ENCODE assay signal across 20 cellular contexts in genomic region chr17:10435096-10435495, GRCh38. TPM values are rescaled to one million over a fixed set of nuclear protein-coding genes. Genes with fewer than 3 reads are reported as not detected.
"Had no signal": no experiment of that assay in that cellular context is flagged by ENCODE, and none has a peak within 500 bp of the region (broad histone marks: within the 10 kb centered on the region; RNA-seq: fewer than 3 reads in every experiment).

No MANE protein-coding gene starts in this region.

- H3K4me1 Mint-ChIP-seq: activated CD8-positive, alpha-beta memory T cell treated with anti-CD3 and anti-CD28 coated beads, Interleukin-2, amount 10 ng/mL, durations not matched to agents 7 days and 5 days; activated naive CD4-positive, alpha-beta T cell treated with anti-CD3 and anti-CD28 coated beads, Interleukin-2, amount 50 U/mL, for 24 hours; memory B cell; nephron; stimulated activated naive B cell treated with anti-CD40 and anti-IgM and Interleukin-4, amounts not matched to agents 10 μg/mL and 1 μg/mL and 100 μg/mL, for 72 hours had no signal

- H3K9me3 ChIP-seq: adrenal gland, tibial artery had no signal

- ATAC-seq: activated CD8-positive, alpha-beta memory T cell treated with anti-CD3 and anti-CD28 coated beads, Interleukin-2, amount 10 ng/mL, durations not matched to agents 7 days and 5 days; left lung; stimulated activated naive B cell treated with anti-CD40 and anti-IgM and Interleukin-4, amounts not matched to agents 10 μg/mL and 1 μg/mL and 100 μg/mL, for 72 hours had no signal

- H3K36me3 ChIP-seq: adrenal gland, left lung, right atrium auricular region, tibial artery had no signal

- DNase-seq: activated CD4-positive, alpha-beta T cell treated with anti-CD3 and anti-CD28 coated beads, Interleukin-2, amount 50 U/mL, for 48 hours; activated CD8-positive, alpha-beta memory T cell treated with anti-CD3 and anti-CD28 coated beads, Interleukin-2, amount 10 ng/mL, durations not matched to agents 7 days and 5 days; activated T-cell treated with anti-CD3 and anti-CD28 coated beads, Interleukin-2, amount 50 U/mL, for 24 hours; adrenal gland; erythroblast; kidney; left lung; occipital lobe; stimulated activated CD4-positive, alpha-beta T cell treated with anti-CD3 and anti-CD28 coated beads, Interleukin-15, amount 100 ng/mL, for 24 hours; stimulated activated CD4-positive, alpha-beta T cell treated with anti-CD3 and anti-CD28 coated beads, Interleukin-4, amount 100 ng/mL, for 1 hour; stimulated activated naive B cell treated with anti-CD40 and anti-IgM and Interleukin-4, amounts not matched to agents 10 μg/mL and 1 μg/mL and 100 μg/mL, for 72 hours; tibial artery had no signal

- H3K27ac ChIP-seq: adrenal gland, left lung, right atrium auricular region, skin epidermis, tibial artery had no signal

- H3K4me3 ChIP-seq: adrenal gland, left lung, right atrium auricular region, skin epidermis, tibial artery had no signal

- H3K4me3 Mint-ChIP-seq: activated CD8-positive, alpha-beta memory T cell treated with anti-CD3 and anti-CD28 coated beads, Interleukin-2, amount 10 ng/mL, durations not matched to agents 7 days and 5 days; activated naive CD4-positive, alpha-beta T cell treated with anti-CD3 and anti-CD28 coated beads, Interleukin-2, amount 50 U/mL, for 24 hours; activated T-cell treated with anti-CD3 and anti-CD28 coated beads, Interleukin-2, amount 50 U/mL, for 24 hours; memory B cell; nephron; stimulated activated naive B cell treated with anti-CD40 and anti-IgM and Interleukin-4, amounts not matched to agents 10 μg/mL and 1 μg/mL and 100 μg/mL, for 72 hours had no signal

- H3K27me3 ChIP-seq: right atrium auricular region, tibial artery had no signal

- H3K36me3 Mint-ChIP-seq: activated CD8-positive, alpha-beta memory T cell treated with anti-CD3 and anti-CD28 coated beads, Interleukin-2, amount 10 ng/mL, durations not matched to agents 7 days and 5 days; activated naive CD4-positive, alpha-beta T cell treated with anti-CD3 and anti-CD28 coated beads, Interleukin-2, amount 50 U/mL, for 24 hours; memory B cell; stimulated activated naive B cell treated with anti-CD40 and anti-IgM and Interleukin-4, amounts not matched to agents 10 μg/mL and 1 μg/mL and 100 μg/mL, for 72 hours had no signal

- H3K27ac Mint-ChIP-seq: activated CD8-positive, alpha-beta memory T cell treated with anti-CD3 and anti-CD28 coated beads, Interleukin-2, amount 10 ng/mL, durations not matched to agents 7 days and 5 days; activated naive CD4-positive, alpha-beta T cell treated with anti-CD3 and anti-CD28 coated beads, Interleukin-2, amount 50 U/mL, for 24 hours; activated T-cell treated with anti-CD3 and anti-CD28 coated beads, Interleukin-2, amount 50 U/mL, for 24 hours; memory B cell; nephron; progenitor cell of endocrine pancreas; stimulated activated naive B cell treated with anti-CD40 and anti-IgM and Interleukin-4, amounts not matched to agents 10 μg/mL and 1 μg/mL and 100 μg/mL, for 72 hours had no signal

- H3K27me3 Mint-ChIP-seq: memory B cell had no signal

- H3K4me1 ChIP-seq: adrenal gland, left lung, right atrium auricular region, tibial artery had no signal

RNA-seq across cellular contexts. Expression of gene MYH8, which starts 13.3 kb away (rescaled TPM):
- total RNA-seq: activated CD8-positive, alpha-beta memory T cell treated with anti-CD3 and anti-CD28 coated beads, Interleukin-2, amount 10 ng/mL, durations not matched to agents 7 days and 5 days; adrenal gland; left lung; progenitor cell of endocrine pancreas; right atrium auricular region; subcutaneous adipose tissue had no signal
- polyA plus RNA-seq: adrenal gland had no signal

RNA-seq across cellular contexts. Expression of gene MYH4, which starts 34.3 kb away (rescaled TPM):
- total RNA-seq: activated CD8-positive, alpha-beta memory T cell treated with anti-CD3 and anti-CD28 coated beads, Interleukin-2, amount 10 ng/mL, durations not matched to agents 7 days and 5 days; adrenal gland; cardiac septum; kidney; left lung; occipital lobe; progenitor cell of endocrine pancreas; right atrium auricular region; subcutaneous adipose tissue had no signal
- polyA plus RNA-seq: adrenal gland had no signal
